In genomic region chr3:176988795-176989194, GRCh38 we compare ENCODE assay signal across 26 cellular contexts.
"Had no signal": no experiment of that assay in that cellular context is flagged by ENCODE, and none has a peak within 500 bp of the region (broad histone marks: within the 10 kb centered on the region; RNA-seq: fewer than 3 reads in every experiment).

No MANE protein-coding gene starts in this region.

- H3K9me3 ChIP-seq: esophagus muscularis mucosa had no signal

- H3K27ac ChIP-seq: cardiac muscle cell, esophagus muscularis mucosa, heart right ventricle, right atrium auricular region, tibial artery had no signal

- H3K27me3 Mint-ChIP-seq: activated CD4-positive, alpha-beta memory T cell treated with anti-CD3 and anti-CD28 coated beads, Interleukin-2, amount 10 ng/mL, durations not matched to agents 7 days and 5 days; activated CD8-positive, alpha-beta memory T cell treated with anti-CD3 and anti-CD28 coated beads, Interleukin-2, amount 10 ng/mL, durations not matched to agents 7 days and 5 days; activated naive CD8-positive, alpha-beta T cell treated with anti-CD3 and anti-CD28 coated beads, Interleukin-2, amount 10 ng/mL, durations not matched to agents 7 days and 5 days; dendritic cell treated with granulocyte-macrophage colony-stimulating factor and Interleukin-4, amounts not matched to agents 40 ng/mL and 50 ng/mL, for 4 days; naive B cell; progenitor cell of endocrine pancreas had no signal

- H3K36me3 ChIP-seq: cardiac muscle cell, esophagus muscularis mucosa, gastroesophageal sphincter, heart right ventricle, right atrium auricular region, tibial artery had no signal

- ATAC-seq: activated CD8-positive, alpha-beta memory T cell treated with anti-CD3 and anti-CD28 coated beads, Interleukin-2, amount 10 ng/mL, durations not matched to agents 7 days and 5 days; gastroesophageal sphincter; heart right ventricle; left ventricle myocardium superior; mucosa of descending colon; stimulated activated naive CD8-positive, alpha-beta T cell treated with anti-CD3 and anti-CD28 coated beads, Interleukin-15, Interleukin-2, amounts not matched to agents 100 U/mL and 50 U/mL, for 24 hours had no signal

- H3K4me1 Mint-ChIP-seq: activated CD4-positive, alpha-beta memory T cell treated with anti-CD3 and anti-CD28 coated beads, Interleukin-2, amount 10 ng/mL, durations not matched to agents 7 days and 5 days; activated naive CD8-positive, alpha-beta T cell treated with anti-CD3 and anti-CD28 coated beads, Interleukin-2, amount 10 ng/mL, durations not matched to agents 7 days and 5 days; immature natural killer cell; naive B cell; neural crest cell had no signal

- H3K27ac Mint-ChIP-seq: activated CD4-positive, alpha-beta memory T cell treated with anti-CD3 and anti-CD28 coated beads, Interleukin-2, amount 10 ng/mL, durations not matched to agents 7 days and 5 days; activated CD8-positive, alpha-beta memory T cell treated with anti-CD3 and anti-CD28 coated beads, Interleukin-2, amount 10 ng/mL, durations not matched to agents 7 days and 5 days; activated naive CD8-positive, alpha-beta T cell treated with anti-CD3 and anti-CD28 coated beads, Interleukin-2, amount 10 ng/mL, durations not matched to agents 7 days and 5 days; dendritic cell treated with granulocyte-macrophage colony-stimulating factor and Interleukin-4, amounts not matched to agents 40 ng/mL and 50 ng/mL, for 4 days; immature natural killer cell; naive B cell; progenitor cell of endocrine pancreas had no signal

- H3K36me3 Mint-ChIP-seq: activated CD8-positive, alpha-beta memory T cell treated with anti-CD3 and anti-CD28 coated beads, Interleukin-2, amount 10 ng/mL, durations not matched to agents 7 days and 5 days had no signal

- DNase-seq: activated CD4-positive, alpha-beta memory T cell treated with anti-CD3 and anti-CD28 coated beads, Interleukin-2, amount 10 ng/mL, durations not matched to agents 7 days and 5 days; activated CD4-positive, alpha-beta T cell treated with anti-CD3 and anti-CD28 coated beads for 48 hours; activated CD4-positive, CD25-positive, alpha-beta regulatory T cell; activated CD8-positive, alpha-beta memory T cell treated with anti-CD3 and anti-CD28 coated beads, Interleukin-2, amount 10 ng/mL, durations not matched to agents 7 days and 5 days; activated naive CD4-positive, alpha-beta T cell treated with Interleukin-2 at 50 U/mL for 16 hours; activated naive CD8-positive, alpha-beta T cell treated with anti-CD3 and anti-CD28 coated beads, Interleukin-2, amount 10 ng/mL, durations not matched to agents 7 days and 5 days; amygdala; effector memory CD4-positive, alpha-beta T cell; heart right ventricle; immature natural killer cell; kidney glomerular epithelial cell; left ventricle myocardium superior; mucosa of descending colon; naive B cell; stimulated activated CD4-positive, alpha-beta T cell treated with anti-CD3 and anti-CD28 coated beads, Interleukin-12 subunit alpha, Interleukin-12 subunit beta, amount 100 ng/mL, for 4 hours; stimulated activated CD4-positive, alpha-beta T cell treated with anti-CD3 and anti-CD28 coated beads, Interleukin-2, amount 100 ng/mL, for 24 hours; stimulated activated naive CD8-positive, alpha-beta T cell treated with anti-CD3 and anti-CD28 coated beads, Interleukin-15, Interleukin-2, amounts not matched to agents 100 U/mL and 50 U/mL, for 24 hours; substantia nigra; tibial artery had no signal

- H3K4me3 ChIP-seq: cardiac muscle cell, esophagus muscularis mucosa, gastroesophageal sphincter, heart right ventricle, mucosa of descending colon, right atrium auricular region, tibial artery had no signal

- H3K4me3 Mint-ChIP-seq: activated CD4-positive, alpha-beta memory T cell treated with anti-CD3 and anti-CD28 coated beads, Interleukin-2, amount 10 ng/mL, durations not matched to agents 7 days and 5 days; activated CD8-positive, alpha-beta memory T cell treated with anti-CD3 and anti-CD28 coated beads, Interleukin-2, amount 10 ng/mL, durations not matched to agents 7 days and 5 days; activated naive CD8-positive, alpha-beta T cell treated with anti-CD3 and anti-CD28 coated beads, Interleukin-2, amount 10 ng/mL, durations not matched to agents 7 days and 5 days; dendritic cell treated with granulocyte-macrophage colony-stimulating factor and Interleukin-4, amounts not matched to agents 40 ng/mL and 50 ng/mL, for 4 days; immature natural killer cell; naive B cell; neural crest cell had no signal
